In the genomic region with DNA sequence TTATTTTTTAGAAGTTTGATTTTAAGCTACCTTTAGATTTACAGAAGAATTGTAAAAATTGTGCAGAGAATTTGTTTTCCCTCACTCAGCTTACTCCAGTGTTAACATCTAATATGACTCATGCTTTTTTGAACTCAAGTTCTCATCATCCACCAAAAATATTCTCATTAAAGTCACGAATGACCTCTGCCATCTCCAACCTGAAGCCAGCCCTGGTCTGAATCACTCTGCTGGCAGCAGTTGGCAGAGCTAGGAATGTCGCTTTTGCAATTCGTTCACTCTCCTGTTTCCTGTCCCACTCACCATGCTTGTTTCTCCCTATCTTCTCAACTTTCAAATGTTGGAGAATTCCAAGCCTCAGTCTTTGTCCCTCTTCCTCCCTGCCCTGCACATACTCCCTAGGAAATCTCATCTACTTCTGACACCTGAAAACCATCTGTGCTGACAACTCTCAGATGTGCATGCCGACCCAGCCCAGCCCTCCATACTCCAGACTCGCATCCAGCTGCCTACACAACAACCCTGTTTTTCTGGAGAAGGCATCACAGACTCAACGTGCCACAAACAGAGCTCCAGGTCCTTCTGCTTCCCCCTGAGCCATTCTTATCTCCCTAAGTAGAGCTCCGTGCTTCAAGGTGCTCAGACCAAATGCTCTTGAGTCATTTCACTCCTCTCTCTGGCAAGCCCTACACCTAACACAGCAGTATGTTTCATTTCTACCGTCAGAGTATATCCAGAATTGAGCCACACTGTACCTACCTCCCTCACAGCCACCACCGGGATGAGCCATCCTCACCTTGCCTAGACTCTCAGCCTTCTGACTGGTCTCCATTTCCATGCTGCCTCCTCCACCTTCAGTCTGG, we compare ENCODE assay signal across 1 cellular context.
A peak's percentile ranks its signal among the peaks of the same experiment; 100 is the strongest.
TF ChIP-seq lines count a peak whose summit lies in the region.

No MANE protein-coding gene starts in this region.

TF ChIP-seq in GM12878, 131 proteins besides CTCF, POLR2A, EP300 and RAD21 (continued from another document):
- TF ChIP-seq IRF5 (IDR thresholded peaks at IDR 0.05; ENCODE audit: borderline replicate concordance) (no peak), JUNB (IDR thresholded peaks at IDR 0.05) (peak; percentile 85), LARP7 (IDR thresholded peaks at IDR 0.05) (0 out of 2 replicates have a peak, but pooled peaks have one; percentile 3), POLR2AphosphoS2 (IDR thresholded peaks at IDR 0.05; ENCODE audit: low read depth, low read length) (no peak), BHLHE40 (IDR thresholded peaks at IDR 0.05; ENCODE audit: borderline replicate concordance in 1 of 2, low read depth in 2 of 2, low read length in 1 of 2) (no peak), NBN (IDR thresholded peaks at IDR 0.05) (peak; percentile 63; the same call in 1 of the 2 replicates), CREB1 (IDR thresholded peaks at IDR 0.05; ENCODE audit: low read depth) (peak; percentile 23; the same call in 1 of the 2 replicates), ZNF687 (IDR thresholded peaks at IDR 0.05) (peak; percentile 28; the same call in 1 of the 2 replicates), ZNF592 (IDR thresholded peaks at IDR 0.05) (no peak), EGR1 (IDR thresholded peaks at IDR 0.05; ENCODE audit: borderline replicate concordance in 1 of 2, low read depth in 2 of 2, low read length in 2 of 2) (no peak), EED (IDR thresholded peaks at IDR 0.05; ENCODE audit: low read depth) (peak; percentile 72), SUZ12 (IDR thresholded peaks at IDR 0.05; ENCODE audit: unreplicated experiment) (no peak), JUND (IDR thresholded peaks at IDR 0.05; ENCODE audit: low read depth, low read length) (no peak)
- TF ChIP-seq, protein P1, sequence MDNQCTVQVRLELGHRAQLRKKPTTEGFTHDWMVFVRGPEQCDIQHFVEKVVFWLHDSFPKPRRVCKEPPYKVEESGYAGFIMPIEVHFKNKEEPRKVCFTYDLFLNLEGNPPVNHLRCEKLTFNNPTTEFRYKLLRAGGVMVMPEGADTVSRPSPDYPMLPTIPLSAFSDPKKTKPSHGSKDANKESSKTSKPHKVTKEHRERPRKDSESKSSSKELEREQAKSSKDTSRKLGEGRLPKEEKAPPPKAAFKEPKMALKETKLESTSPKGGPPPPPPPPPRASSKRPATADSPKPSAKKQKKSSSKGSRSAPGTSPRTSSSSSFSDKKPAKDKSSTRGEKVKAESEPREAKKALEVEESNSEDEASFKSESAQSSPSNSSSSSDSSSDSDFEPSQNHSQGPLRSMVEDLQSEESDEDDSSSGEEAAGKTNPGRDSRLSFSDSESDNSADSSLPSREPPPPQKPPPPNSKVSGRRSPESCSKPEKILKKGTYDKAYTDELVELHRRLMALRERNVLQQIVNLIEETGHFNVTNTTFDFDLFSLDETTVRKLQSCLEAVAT (IDR thresholded peaks at IDR 0.05), result no peak; the same call in 1 of the 2 replicates
